Comparison of ENCODE assay signal across 8 cellular contexts in the genomic region with DNA sequence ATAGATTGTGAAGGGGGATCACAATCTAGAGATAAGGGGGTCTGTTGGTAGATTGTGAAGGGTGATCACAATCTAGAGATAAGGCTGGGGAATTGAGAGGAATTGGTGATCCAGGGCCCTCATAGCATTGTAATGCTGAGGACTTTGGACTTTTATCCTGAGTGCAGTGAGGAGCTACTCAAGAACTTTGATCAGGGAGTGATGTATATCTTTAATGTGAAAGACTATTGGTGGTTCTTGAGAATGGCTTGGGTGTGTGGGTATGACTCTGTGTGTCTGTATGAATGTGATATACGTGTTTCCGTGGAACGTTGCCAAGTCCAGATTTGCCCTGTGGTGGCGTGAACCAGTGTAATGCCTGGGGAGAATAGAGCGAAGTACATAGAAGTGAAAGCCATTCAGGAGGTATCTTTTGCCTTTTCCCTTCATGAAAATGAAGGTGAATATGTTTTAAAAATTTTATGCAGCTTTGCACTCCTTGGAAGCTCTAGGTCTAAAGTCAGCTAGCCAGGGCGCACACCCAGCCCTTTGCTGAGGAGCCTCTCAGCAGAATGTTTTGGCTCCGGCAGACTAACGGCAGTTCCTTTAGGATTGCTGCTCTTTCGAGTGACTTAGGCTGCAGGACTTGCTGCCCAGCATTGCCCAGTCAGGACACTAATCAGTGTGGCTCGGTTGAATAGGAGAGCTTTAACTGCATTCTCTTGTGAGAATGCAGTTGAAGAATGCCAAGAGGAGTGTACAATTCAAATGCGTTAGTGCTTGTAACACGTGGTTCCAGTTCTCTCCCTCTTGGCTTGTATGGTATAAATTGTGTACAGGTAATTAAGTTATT. TPM values are rescaled to one million over a fixed set of nuclear protein-coding genes. Genes with fewer than 3 reads are reported as not detected.
DNase-seq lines count a peak whose midpoint lies in the region; ATAC-seq, FAIRE-seq and TF ChIP-seq lines count a peak whose summit lies in the region.

No MANE protein-coding gene starts in this region.

- SMC1A ChIA-PET in GM12878 (lab: Charles Lee; ENCODE audit: uncharacterized antibody, unreplicated experiment) = interaction anchor here (0.6 to 1.1 kb wide), 7 partner anchors 32 to 671 kb away, joined by 3 read pairs; no protein-coding TSS in a partner anchor

- in situ Hi-C loops in GM12878 (cut with MboI) = no loop called here
- in situ Hi-C loops in GM13977 (cut with MboI; ENCODE audit: low pct_unique_long_range_greater_than_20kb, low sequenced_read_pairs, unreplicated experiment) = no loop called here

- POLR2A ChIA-PET in GM12878 (lab: Charles Lee) = interaction anchor here (0.5 kb wide), 1 partner anchor 548 kb away, joined by 3 read pairs; no protein-coding TSS in a partner anchor

- peak; percentile 31 for DNase-seq in activated T-cell treated with anti-CD3 and anti-CD28 coated beads for 24 hours (ENCODE audit: low read depth)
- no peak for DNase-seq in activated T-cell treated with anti-CD3 and anti-CD28 coated beads for 4 hours
- DNase-seq in GM12878 (ENCODE audit: low read depth, low spot score) = no peak
- DNase-seq in NCI-H526 treated with DMSO at 0.1 percent for 48 hours (lab: John Stamatoyannopoulos, UW) = no peak
- DNase-seq in GM13977 (ENCODE audit: low spot score) = no peak

- WGBS in GM12878 (ENCODE audit: insufficient coverage, insufficient replicate concordance, low lambda C conversion rate, missing lambda C conversion rate) = 86% methylated on average over 11 of the region's 12 CpGs
- WGBS in mesodermal cell (ENCODE audit: insufficient coverage in 2 of 2), 2 experiments = 78% methylated on average over 12 of the region's 12 CpGs

- no peak for FAIRE-seq in GM12878 (lab: Jason Lieb, UNC)

- RAD21 ChIA-PET in GM12878 (lab: Charles Lee; ENCODE audit: unreplicated experiment) = interaction anchor here (1.0 to 1.1 kb wide), 4 partner anchors 10 to 55 kb away, joined by 3 to 4 read pairs (median 4); no protein-coding TSS in a partner anchor

- H3K36me3 ChIP-seq in GM12878 (ENCODE audit: control insufficient read depth in 2 of 2, insufficient read depth in 2 of 2, low read length in 1 of 2) (no peaks in the 10 kb centered on the region), mesodermal cell (ENCODE audit: control insufficient read depth, insufficient read depth, low read length) (peaks cover 15% of the 10 kb centered on the region), subcutaneous abdominal adipose tissue (ENCODE audit: control insufficient read depth in 5 of 5, insufficient read depth in 5 of 5, low read length in 5 of 5) (no peaks in the 10 kb centered on the region)

- H3K4me3 ChIP-seq in GM12878 (peak overlapping the region; percentile 88), mesodermal cell (ENCODE audit: extremely low read depth, insufficient read depth, low read length, poor library complexity, severe bottlenecking) (no peak overlapping the region), subcutaneous abdominal adipose tissue (ENCODE audit: low read depth in 1 of 5, low read length in 5 of 5) (peak overlapping the region in 4 of 5 donors; percentile 5 to 45 (median 17))

- peaks cover 87% of the 10 kb centered on the region for H3K79me2 ChIP-seq in GM12878 (ENCODE audit: control insufficient read depth, insufficient read depth, low read length)

- BruUV-seq in GM12878 (replicated peaks; lab: Mats Ljungman, UMichigan) = no TSS peak

- H3K27me3 ChIP-seq in GM12878 (replicated peaks in 1 of 2; ENCODE audit: control insufficient read depth in 2 of 2, insufficient read depth in 2 of 2, low read length in 1 of 2) = no peaks in the 10 kb centered on the region
- no peaks in the 10 kb centered on the region for H3K27me3 ChIP-seq in subcutaneous abdominal adipose tissue (ENCODE audit: control insufficient read depth in 5 of 5, insufficient read depth in 4 of 5, low read length in 5 of 5)

- TF ChIP-seq EP300 in GM12878 (IDR thresholded peaks at IDR 0.05; ENCODE audit: borderline replicate concordance in 1 of 2, control insufficient read depth in 1 of 2, low read depth in 2 of 2, low read length in 2 of 2) = no peak

- peak overlapping the region; percentile 5; the same call in 1 of the 2 replicates for H3K4me2 ChIP-seq in GM12878 (ENCODE audit: control insufficient read depth, insufficient read depth)

- no peak for TF ChIP-seq RAD21 in GM12878 (IDR thresholded peaks at IDR 0.05; ENCODE audit: insufficient read depth, low read depth, low read length)

- H3K9ac ChIP-seq in GM12878 (ENCODE audit: control insufficient read depth, insufficient read depth, low read length) = no peak overlapping the region
- no peak overlapping the region for H3K9ac ChIP-seq in subcutaneous abdominal adipose tissue (ENCODE audit: low read length in 5 of 5)

- H3K9me3 ChIP-seq in GM12878 (replicated peaks; ENCODE audit: control insufficient read depth, insufficient read depth, low read length) = no peaks in the 10 kb centered on the region
- no peaks in the 10 kb centered on the region for H3K9me3 ChIP-seq in mesodermal cell (ENCODE audit: control insufficient read depth, low read length)
- H3K9me3 ChIP-seq in subcutaneous abdominal adipose tissue (ENCODE audit: control insufficient read depth in 5 of 5, low read length in 5 of 5) = no peaks in the 10 kb centered on the region

- TF ChIP-seq CTCF in GM12878 (IDR thresholded peaks at IDR 0.05 in 2 of 3, conservative IDR thresholded peaks at IDR 0.05 in 1 of 3; ENCODE audit: control insufficient read depth in 2 of 3, extremely low read depth in 1 of 3, insufficient read depth in 1 of 3, low read depth in 3 of 3, low read length in 3 of 3) (no peak), GM13977 (IDR thresholded peaks at IDR 0.05; ENCODE audit: extremely low read depth, insufficient read depth, missing control alignments) (no peak)

- no peak for TF ChIP-seq POLR2A in GM12878 (IDR thresholded peaks at IDR 0.05; ENCODE audit: low read depth, low read length)

- ATAC-seq in GM12878 = no peak
- no peak for ATAC-seq in GM19397 (IDR thresholded peaks at IDR 0.05; ENCODE audit: unreplicated experiment)

- intact Hi-C loops in GM12878 (cut with micrococcal nuclease; ENCODE audit: unreplicated experiment) = loop anchor here (5.0 kb wide), 2 partner anchors 44 to 119 kb away; no protein-coding TSS in a partner anchor

- H2AFZ ChIP-seq in GM12878 (ENCODE audit: control insufficient read depth, low read depth, low read length) = no peak overlapping the region

- H3K27ac ChIP-seq in GM12878 (ENCODE audit: control insufficient read depth, insufficient read depth) = no peak overlapping the region
- H3K27ac ChIP-seq in mesodermal cell (ENCODE audit: low read depth, low read length, severe bottlenecking) = peak overlapping the region; percentile 8
- H3K27ac ChIP-seq in subcutaneous abdominal adipose tissue (ENCODE audit: low read depth, low read length) = peak overlapping the region; percentile 6

- CTCF ChIA-PET in GM12878 (lab: Yijun Ruan, JAX) = interaction anchor here (1.1 to 2.3 kb wide), 2 partner anchors 22 to 36 kb away, joined by 4 to 10 read pairs; no protein-coding TSS in a partner anchor

- H3K4me1 ChIP-seq in GM12878 (ENCODE audit: control insufficient read depth, insufficient read depth, low read length) (peaks cover under 1% of the 10 kb centered on the region), mesodermal cell (ENCODE audit: control insufficient read depth, insufficient read depth, low read length, poor library complexity, severe bottlenecking) (peaks cover 27% of the 10 kb centered on the region), subcutaneous abdominal adipose tissue (ENCODE audit: control insufficient read depth in 5 of 5, insufficient read depth in 5 of 5, low read length in 5 of 5) (peaks cover 2 to 59% (median 55%) of the 10 kb centered on the region in 5 donors)

- no peaks in the 10 kb centered on the region for H4K20me1 ChIP-seq in GM12878 (ENCODE audit: control insufficient read depth, insufficient read depth)

TF ChIP-seq in GM12878, 131 proteins besides CTCF, POLR2A, EP300 and RAD21 (continues in another document):
- TF ChIP-seq YBX1 (IDR thresholded peaks at IDR 0.05) = no peak
- TF ChIP-seq, protein P1, sequence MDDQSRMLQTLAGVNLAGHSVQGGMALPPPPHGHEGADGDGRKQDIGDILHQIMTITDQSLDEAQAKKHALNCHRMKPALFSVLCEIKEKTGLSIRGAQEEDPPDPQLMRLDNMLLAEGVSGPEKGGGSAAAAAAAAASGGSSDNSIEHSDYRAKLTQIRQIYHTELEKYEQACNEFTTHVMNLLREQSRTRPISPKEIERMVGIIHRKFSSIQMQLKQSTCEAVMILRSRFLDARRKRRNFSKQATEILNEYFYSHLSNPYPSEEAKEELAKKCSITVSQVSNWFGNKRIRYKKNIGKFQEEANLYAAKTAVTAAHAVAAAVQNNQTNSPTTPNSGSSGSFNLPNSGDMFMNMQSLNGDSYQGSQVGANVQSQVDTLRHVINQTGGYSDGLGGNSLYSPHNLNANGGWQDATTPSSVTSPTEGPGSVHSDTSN (IDR thresholded peaks at IDR 0.05; ENCODE audit: insufficient replicate concordance, low read depth, low read length) = no peak

RNA-seq across cellular contexts. Expression of a gene that starts 3.5 kb away (rescaled TPM):
- 26.2 and 26.9 TPM in 2 replicates for total RNA-seq in GM12878 (2013; cell fraction: nucleolus; rRNA removed)
- total RNA-seq in GM12878 (2014; rRNA removed) (8.2 and 10.7 TPM in 2 replicates), GM12878 (2014; rRNA removed; fragmentation: Illumina TruSeq; extraction: Trizol) (18.2 and 19.1 TPM in 2 replicates), GM12878 (2021) (34.4 and 38.0 TPM in 2 replicates)
- 25.3 TPM for polyA plus RNA-seq in GM12878 (2011; ENCODE audit: low read depth)
- polyA plus RNA-seq in GM12878 (2011; rRNA removed) (16.0 and 17.0 TPM in 2 replicates), GM12878 (2014; fragmentation: Illumina TruSeq; extraction: Trizol) (29.1 and 34.3 TPM in 2 replicates), GM12878 (2014; fragmentation: Nextera tagmentation; extraction: Ambion mirVana) (1 to 10 TPM in 1 of 2 experiments, under 1 TPM in 1; 0.90 to 1.8 TPM), GM12878 (2014; rRNA removed) (16.9 and 17.2 TPM in 2 replicates), GM12878 (2016; fragmentation: Nextera tagmentation; extraction: Ambion mirVana) (10 to 100 TPM in 1 of 2 experiments, 1 to 10 TPM in 1; 5.3 to 15.7 TPM)
- 9.5 and 13.2 TPM in 2 replicates for polyA plus RNA-seq in GM12878 (2011; cell fraction: cytosol; rRNA removed)
- 7.8 and 10.9 TPM in 2 replicates for polyA plus RNA-seq in GM12878 (2011; cell fraction: nucleus; rRNA removed)
- polyA plus RNA-seq in GM12878 (2012) = 50.6 and 56.3 TPM in 2 replicates
- 10.6 and 11.9 TPM in 2 replicates for polyA minus RNA-seq in GM12878 (2011; rRNA and poly(A)+ RNA removed)
- 13.6 and 16.2 TPM in 2 replicates for polyA minus RNA-seq in GM12878 (2011; cell fraction: cytosol; rRNA and poly(A)+ RNA removed)
- 10.0 and 25.9 TPM in 2 replicates for polyA minus RNA-seq in GM12878 (2011; cell fraction: nucleus; rRNA and poly(A)+ RNA removed)
- polyA plus RNA-seq in mesodermal cell (2013, experiment 1 of 2) = 121 TPM
- polyA plus RNA-seq in mesodermal cell (2013, experiment 2 of 2) = 119 TPM
